In the genomic region with DNA sequence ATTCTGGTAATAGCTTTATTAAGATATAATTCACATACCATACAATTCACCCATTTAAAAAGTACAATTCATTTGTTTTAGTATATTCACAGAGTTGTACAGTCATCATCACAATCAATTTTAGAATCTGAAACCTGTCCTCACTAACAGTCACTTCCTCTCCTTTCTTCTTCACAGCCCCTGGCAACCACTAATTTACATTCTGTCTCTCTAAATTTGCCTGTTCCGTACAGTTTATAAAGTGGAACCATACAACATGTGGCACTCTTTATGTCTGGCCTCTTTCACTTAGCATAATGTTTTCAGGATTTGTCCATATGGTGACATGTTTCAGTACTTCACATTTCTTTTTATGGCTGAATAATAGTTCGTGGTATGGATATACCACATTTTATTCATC, we compare ENCODE assay signal across 11 cellular contexts. TPM values are rescaled to one million over a fixed set of nuclear protein-coding genes. Genes with fewer than 3 reads are reported as not detected.
DNase-seq lines count a peak whose midpoint lies in the region; ATAC-seq and TF ChIP-seq lines count a peak whose summit lies in the region.
"Had no signal": no experiment of that assay in that cellular context is flagged by ENCODE, and none has a peak within 500 bp of the region (broad histone marks: within the 10 kb centered on the region; RNA-seq: fewer than 3 reads in every experiment).

No MANE protein-coding gene starts in this region.

- intact Hi-C loops in activated T-helper 2 cell treated with anti-CD3 and anti-CD28 coated beads, Interferon-gamma antibody, Interleukin-2, Interleukin-4, amounts not matched to agents 10 μg/mL and 5 μg/mL and 100 μg/mL, durations not matched to agents 14 hours and 24 hours and 36 hours (cut with micrococcal nuclease), result loop anchor here (1.0 kb wide), 1 partner anchor 22 kb away; a partner anchor contains a TSS
- intact Hi-C loops in posterior cingulate gyrus (cut with DNase I), result no loop called here

- peaks cover 4% of the 10 kb centered on the region for H3K27me3 Mint-ChIP-seq in activated T-helper 2 cell treated with anti-CD3 and anti-CD28 coated beads, Interferon-gamma antibody, Interleukin-2, Interleukin-4, amounts not matched to agents 10 μg/mL and 5 μg/mL and 100 μg/mL, durations not matched to agents 14 hours and 24 hours and 36 hours (ENCODE audit: low read depth)

- DNase-seq in activated T-helper 2 cell treated with anti-CD3 and anti-CD28 coated beads, Interferon-gamma antibody, Interleukin-2, Interleukin-4, amounts not matched to agents 10 μg/mL and 5 μg/mL and 100 μg/mL, durations not matched to agents 14 hours and 24 hours and 36 hours (ENCODE audit: low spot score), result no peak
- DNase-seq in cerebellar nuclear complex (lab: John Stamatoyannopoulos, UW) (no peak), BE2C (no peak), NCI-H1436 (lab: John Stamatoyannopoulos, UW) (no peak), posterior cingulate gyrus (no peak)
- DNase-seq: activated CD4-positive, alpha-beta T cell treated with anti-CD3 and anti-CD28 coated beads for 48 hours; kidney had no signal

- no peak for TF ChIP-seq CTCF in BE2C (IDR thresholded peaks at IDR 0.05; ENCODE audit: low read depth, low read length)

- no peak overlapping the region for H3K4me3 ChIP-seq in BE2C (ENCODE audit: low read depth, low read length)

- H3K4me3 Mint-ChIP-seq in activated T-helper 2 cell treated with anti-CD3 and anti-CD28 coated beads, Interferon-gamma antibody, Interleukin-2, Interleukin-4, amounts not matched to agents 10 μg/mL and 5 μg/mL and 100 μg/mL, durations not matched to agents 14 hours and 24 hours and 36 hours (ENCODE audit: low read depth), result peak overlapping the region; percentile 15

- no peaks in the 10 kb centered on the region for H3K9me3 ChIP-seq in BE2C

- peaks cover 3% of the 10 kb centered on the region for H3K27me3 ChIP-seq in BE2C

- no peaks in the 10 kb centered on the region for H3K36me3 ChIP-seq in BE2C

- ATAC-seq in GM18505 (IDR thresholded peaks at IDR 0.05; ENCODE audit: unreplicated experiment) (peak; percentile 91), GM21360 (IDR thresholded peaks at IDR 0.05; ENCODE audit: unreplicated experiment) (peak; percentile 89), HG03196 (IDR thresholded peaks at IDR 0.05; ENCODE audit: unreplicated experiment) (peak; percentile 87)

- peaks cover 21% of the 10 kb centered on the region for H3K4me1 Mint-ChIP-seq in activated T-helper 2 cell treated with anti-CD3 and anti-CD28 coated beads, Interferon-gamma antibody, Interleukin-2, Interleukin-4, amounts not matched to agents 10 μg/mL and 5 μg/mL and 100 μg/mL, durations not matched to agents 14 hours and 24 hours and 36 hours (ENCODE audit: low read depth)

- no peaks in the 10 kb centered on the region for H3K4me1 ChIP-seq in BE2C

- TF ChIP-seq POLR2A in GM18505 (IDR thresholded peaks at IDR 0.05; ENCODE audit: borderline replicate concordance, extremely low read depth, insufficient read depth, insufficient read length), result no peak

- H3K9me3 Mint-ChIP-seq in activated T-helper 2 cell treated with anti-CD3 and anti-CD28 coated beads, Interferon-gamma antibody, Interleukin-2, Interleukin-4, amounts not matched to agents 10 μg/mL and 5 μg/mL and 100 μg/mL, durations not matched to agents 14 hours and 24 hours and 36 hours, result peaks cover 5% of the 10 kb centered on the region

- H3K27ac Mint-ChIP-seq in activated T-helper 2 cell treated with anti-CD3 and anti-CD28 coated beads, Interferon-gamma antibody, Interleukin-2, Interleukin-4, amounts not matched to agents 10 μg/mL and 5 μg/mL and 100 μg/mL, durations not matched to agents 14 hours and 24 hours and 36 hours, result peak overlapping the region; percentile 48

- H3K36me3 Mint-ChIP-seq in activated T-helper 2 cell treated with anti-CD3 and anti-CD28 coated beads, Interferon-gamma antibody, Interleukin-2, Interleukin-4, amounts not matched to agents 10 μg/mL and 5 μg/mL and 100 μg/mL, durations not matched to agents 14 hours and 24 hours and 36 hours (ENCODE audit: low read depth), result peaks cover 22% of the 10 kb centered on the region

RNA-seq across cellular contexts. Expression of a gene that starts 22.7 kb away (rescaled TPM):
- 0.21 and 0.39 TPM in 2 replicates for total RNA-seq in activated T-helper 2 cell treated with anti-CD3 and anti-CD28 coated beads, Interferon-gamma antibody, Interleukin-2, Interleukin-4, amounts not matched to agents 10 μg/mL and 5 μg/mL and 100 μg/mL, durations not matched to agents 14 hours and 24 hours and 36 hours
- not detected for polyA plus RNA-seq in BE2C (2012; ENCODE audit: insufficient read depth, insufficient read length, low read depth)
- total RNA-seq: skeletal muscle tissue had no signal
